Comparison of ENCODE assay signal across 15 cellular contexts in genomic region chr4:38453253-38453881, GRCh38.
DNase-seq lines count a peak whose midpoint lies in the region; ATAC-seq and TF ChIP-seq lines count a peak whose summit lies in the region.
"Had no signal": no experiment of that assay in that cellular context is flagged by ENCODE, and none has a peak within 500 bp of the region (broad histone marks: within the 10 kb centered on the region; RNA-seq: fewer than 3 reads in every experiment).

No MANE protein-coding gene starts in this region.

- H3K18ac ChIP-seq in mesenchymal stem cell (ENCODE audit: low read depth in 1 of 2, low read length in 2 of 2), result no peak overlapping the region

- H3K36me3 ChIP-seq in mesenchymal stem cell (ENCODE audit: control insufficient read depth in 1 of 2, insufficient read depth in 2 of 2, low read depth in 1 of 2, low read length in 2 of 2), result no peaks in the 10 kb centered on the region
- H3K36me3 ChIP-seq: HAP-1 had no signal

- no peak overlapping the region for H3K14ac ChIP-seq in mesenchymal stem cell (ENCODE audit: low read length in 2 of 2)

- peaks cover 14% of the 10 kb centered on the region for H3K9me3 Mint-ChIP-seq in activated CD4-positive, alpha-beta T cell treated with anti-CD3 and anti-CD28 coated beads for 36 hours (ENCODE audit: low read depth)
- H3K9me3 Mint-ChIP-seq in activated CD4-positive, alpha-beta T cell treated with anti-CD3 and anti-CD28 coated beads, Interleukin-2, amount 10 ng/mL, durations not matched to agents 7 days and 5 days, result peaks cover 17% of the 10 kb centered on the region
- peaks cover 4% of the 10 kb centered on the region for H3K9me3 Mint-ChIP-seq in natural killer cell treated with Interleukin-12 subunit alpha and Interleukin-12 subunit beta and Interleukin-15 and Interleukin-18, amount 100 ng/mL, for 72 hours
- H3K9me3 Mint-ChIP-seq in natural killer cell, result no peaks in the 10 kb centered on the region

- peaks cover 12% of the 10 kb centered on the region for H3K27me3 Mint-ChIP-seq in activated CD4-positive, alpha-beta T cell treated with anti-CD3 and anti-CD28 coated beads for 36 hours
- H3K27me3 Mint-ChIP-seq in activated CD4-positive, alpha-beta T cell treated with anti-CD3 and anti-CD28 coated beads, Interleukin-2, amount 10 ng/mL, durations not matched to agents 7 days and 5 days, result peaks cover 3% of the 10 kb centered on the region
- H3K27me3 Mint-ChIP-seq in natural killer cell treated with Interleukin-12 subunit alpha and Interleukin-12 subunit beta and Interleukin-15 and Interleukin-18, amount 100 ng/mL, for 72 hours, result no peaks in the 10 kb centered on the region
- peaks cover 7 to 11% of the 10 kb centered on the region in 2 donors for H3K27me3 Mint-ChIP-seq in natural killer cell (ENCODE audit: low read depth in 2 of 2)

- no peak overlapping the region for H3K4ac ChIP-seq in mesenchymal stem cell (ENCODE audit: low read depth in 1 of 2, low read length in 2 of 2)

- H4K8ac ChIP-seq in mesenchymal stem cell (ENCODE audit: low read length), result no peak overlapping the region

- no peaks in the 10 kb centered on the region for H3K9me3 ChIP-seq in mesenchymal stem cell (ENCODE audit: control insufficient read depth, low read length)
- H3K9me3 ChIP-seq: Caco-2, HAP-1 had no signal

- no peak overlapping the region for H3K4me3 ChIP-seq in mesenchymal stem cell (ENCODE audit: insufficient read depth in 1 of 2, low read depth in 1 of 2, low read length in 2 of 2)
- H3K4me3 ChIP-seq: HAP-1 had no signal

- peak; percentile 19 for ATAC-seq in activated CD4-positive, alpha-beta T cell treated with anti-CD3 and anti-CD28 coated beads for 36 hours
- ATAC-seq in natural killer cell treated with Interleukin-12 subunit alpha and Interleukin-12 subunit beta and Interleukin-15 and Interleukin-18, amount 100 ng/mL, for 72 hours, result no peak
- ATAC-seq in natural killer cell (no peak), GM21367 (IDR thresholded peaks at IDR 0.05; ENCODE audit: unreplicated experiment) (no peak)

- H2BK120ac ChIP-seq in mesenchymal stem cell (ENCODE audit: low read depth, low read length), result no peak overlapping the region

- POLR2A ChIA-PET in activated CD4-positive, alpha-beta T cell treated with anti-CD3 and anti-CD28 coated beads for 36 hours (lab: Charles Lee), result no interaction called here
- POLR2A ChIA-PET in activated CD4-positive, alpha-beta T cell treated with anti-CD3 and anti-CD28 coated beads, Interleukin-2, amount 10 ng/mL, durations not matched to agents 7 days and 5 days (lab: Charles Lee), result no interaction called here

- no peak overlapping the region for H3K4me2 ChIP-seq in mesenchymal stem cell (ENCODE audit: low read length, poor library complexity, severe bottlenecking)

- WGBS in mesenchymal stem cell, result 93% methylated on average over 2 of the region's 3 CpGs

- TF ChIP-seq CTCF in natural killer cell (IDR thresholded peaks at IDR 0.05), result no peak

- CTCF ChIA-PET in activated CD4-positive, alpha-beta T cell treated with anti-CD3 and anti-CD28 coated beads for 36 hours (lab: Charles Lee), result interaction anchor here (0.6 kb wide), 1 partner anchor 146 kb away, joined by 3 read pairs; no protein-coding TSS in a partner anchor
- CTCF ChIA-PET in activated CD4-positive, alpha-beta T cell treated with anti-CD3 and anti-CD28 coated beads, Interleukin-2, amount 10 ng/mL, durations not matched to agents 7 days and 5 days (lab: Charles Lee), result no interaction called here

- no peak overlapping the region for H3K27ac Mint-ChIP-seq in activated CD4-positive, alpha-beta T cell treated with anti-CD3 and anti-CD28 coated beads for 36 hours
- H3K27ac Mint-ChIP-seq in activated CD4-positive, alpha-beta T cell treated with anti-CD3 and anti-CD28 coated beads, Interleukin-2, amount 10 ng/mL, durations not matched to agents 7 days and 5 days, result no peak overlapping the region
- H3K27ac Mint-ChIP-seq in natural killer cell treated with Interleukin-12 subunit alpha and Interleukin-12 subunit beta and Interleukin-15 and Interleukin-18, amount 100 ng/mL, for 72 hours, result peak overlapping the region; percentile 93
- H3K27ac Mint-ChIP-seq in natural killer cell, result no peak overlapping the region

- no peak overlapping the region for H3K23ac ChIP-seq in mesenchymal stem cell (ENCODE audit: low read length in 2 of 2)

- H2AK5ac ChIP-seq in mesenchymal stem cell (ENCODE audit: low read length, severe bottlenecking), result no peak overlapping the region

- H3K36me3 Mint-ChIP-seq in activated CD4-positive, alpha-beta T cell treated with anti-CD3 and anti-CD28 coated beads for 36 hours (ENCODE audit: low read depth), result peaks cover 6% of the 10 kb centered on the region
- peaks cover 16% of the 10 kb centered on the region for H3K36me3 Mint-ChIP-seq in activated CD4-positive, alpha-beta T cell treated with anti-CD3 and anti-CD28 coated beads, Interleukin-2, amount 10 ng/mL, durations not matched to agents 7 days and 5 days (ENCODE audit: low read depth)
- H3K36me3 Mint-ChIP-seq in natural killer cell treated with Interleukin-12 subunit alpha and Interleukin-12 subunit beta and Interleukin-15 and Interleukin-18, amount 100 ng/mL, for 72 hours, result peaks cover 37% of the 10 kb centered on the region
- H3K36me3 Mint-ChIP-seq in natural killer cell, result no peaks in the 10 kb centered on the region
- H3K36me3 Mint-ChIP-seq: CD14-positive monocyte had no signal

- H2BK15ac ChIP-seq in mesenchymal stem cell (ENCODE audit: low read depth, poor library complexity, severe bottlenecking), result no peak overlapping the region

- H3K4me3 Mint-ChIP-seq in activated CD4-positive, alpha-beta T cell treated with anti-CD3 and anti-CD28 coated beads for 36 hours, result no peak overlapping the region
- no peak overlapping the region for H3K4me3 Mint-ChIP-seq in activated CD4-positive, alpha-beta T cell treated with anti-CD3 and anti-CD28 coated beads, Interleukin-2, amount 10 ng/mL, durations not matched to agents 7 days and 5 days
- H3K4me3 Mint-ChIP-seq in natural killer cell treated with Interleukin-12 subunit alpha and Interleukin-12 subunit beta and Interleukin-15 and Interleukin-18, amount 100 ng/mL, for 72 hours, result peak overlapping the region; percentile 81
- no peak overlapping the region for H3K4me3 Mint-ChIP-seq in natural killer cell
- H3K4me3 Mint-ChIP-seq: CD14-positive monocyte; CD8-positive, alpha-beta memory T cell had no signal

- no peak for DNase-seq in activated CD4-positive, alpha-beta T cell treated with anti-CD3 and anti-CD28 coated beads for 36 hours
- DNase-seq in activated CD4-positive, alpha-beta T cell treated with anti-CD3 and anti-CD28 coated beads, Interleukin-2, amount 10 ng/mL, durations not matched to agents 7 days and 5 days, result no peak
- DNase-seq in natural killer cell treated with Interleukin-12 subunit alpha and Interleukin-12 subunit beta and Interleukin-15 and Interleukin-18, amount 100 ng/mL, for 72 hours (ENCODE audit: low spot score), result no peak
- DNase-seq in natural killer cell (no peak), mesenchymal stem cell (no peak), activated T-cell treated with anti-CD3 and anti-CD28 coated beads for 4 hours (no peak)
- DNase-seq: Caco-2; CD8-positive, alpha-beta memory T cell; DND-41; GDM1; KBM-7 had no signal

- H3K27ac ChIP-seq in mesenchymal stem cell (ENCODE audit: low read length, poor library complexity, severe bottlenecking), result no peak overlapping the region
- H3K27ac ChIP-seq: 22Rv1 had no signal

- H2BK5ac ChIP-seq in mesenchymal stem cell (ENCODE audit: low read depth, low read length, poor library complexity, severe bottlenecking), result peak overlapping the region; percentile 44

- intact Hi-C loops in activated CD4-positive, alpha-beta T cell treated with anti-CD3 and anti-CD28 coated beads for 36 hours (cut with DNase I, micrococcal nuclease), result loop anchor here (5.0 to 10.0 kb wide), 2 partner anchors 111 to 136 kb away; no protein-coding TSS in a partner anchor
- intact Hi-C loops in natural killer cell (cut with micrococcal nuclease), result no loop called here

- peaks cover 57% of the 10 kb centered on the region for H3K4me1 Mint-ChIP-seq in activated CD4-positive, alpha-beta T cell treated with anti-CD3 and anti-CD28 coated beads for 36 hours
- peaks cover 44% of the 10 kb centered on the region for H3K4me1 Mint-ChIP-seq in activated CD4-positive, alpha-beta T cell treated with anti-CD3 and anti-CD28 coated beads, Interleukin-2, amount 10 ng/mL, durations not matched to agents 7 days and 5 days
- H3K4me1 Mint-ChIP-seq in natural killer cell treated with Interleukin-12 subunit alpha and Interleukin-12 subunit beta and Interleukin-15 and Interleukin-18, amount 100 ng/mL, for 72 hours (ENCODE audit: low read depth in 2 of 2), result peaks cover 61 to 63% of the 10 kb centered on the region in 2 donors
- peaks cover 0 to 3% of the 10 kb centered on the region in 2 donors for H3K4me1 Mint-ChIP-seq in natural killer cell

- H3K79me1 ChIP-seq in mesenchymal stem cell (replicated peaks; ENCODE audit: low read length, poor library complexity, severe bottlenecking), result no peaks in the 10 kb centered on the region

- no peak overlapping the region for H3K9ac ChIP-seq in mesenchymal stem cell (ENCODE audit: low read length)

- H4K91ac ChIP-seq in mesenchymal stem cell (ENCODE audit: low read length), result no peak overlapping the region

- peaks cover 2% of the 10 kb centered on the region for H3K4me1 ChIP-seq in mesenchymal stem cell (ENCODE audit: control insufficient read depth, insufficient read depth, low read depth, low read length)
- H3K4me1 ChIP-seq: HAP-1 had no signal

- no peak overlapping the region for H2AFZ ChIP-seq in mesenchymal stem cell (ENCODE audit: low read depth, low read length)

- H2BK12ac ChIP-seq in mesenchymal stem cell (ENCODE audit: low read length in 2 of 2), result no peak overlapping the region

- H3K27me3 ChIP-seq in mesenchymal stem cell (ENCODE audit: control insufficient read depth in 1 of 2, insufficient read depth in 1 of 2, low read length in 2 of 2), result peaks cover 0 to 20% of the 10 kb centered on the region in 2 experiments

Comparison
In these comparisons a context has a peak if more than half of its experiments do, and no peak if none do; other contexts are left out.
1. H3K27ac Mint-ChIP-seq: peak in natural killer cell treated with Interleukin-12 subunit alpha and Interleukin-12 subunit beta and Interleukin-15 and Interleukin-18, amount 100 ng/mL, for 72 hours (2 of 2); none in activated CD4-positive, alpha-beta T cell treated with anti-CD3 and anti-CD28 coated beads for 36 hours (single experiment), activated CD4-positive, alpha-beta T cell treated with anti-CD3 and anti-CD28 coated beads, Interleukin-2, amount 10 ng/mL, durations not matched to agents 7 days and 5 days (single experiment) and natural killer cell (0 of 2).